ENCODE assay signal across 8 cellular contexts in genomic region chr12:115451785-115452736, GRCh38.
A peak's percentile ranks its signal among the peaks of the same experiment; 100 is the strongest.
DNase-seq lines count a peak whose midpoint lies in the region; ATAC-seq and TF ChIP-seq lines count a peak whose summit lies in the region.

No MANE protein-coding gene starts in this region.

- H3K27me3 Mint-ChIP-seq in activated naive CD8-positive, alpha-beta T cell treated with anti-CD3 and anti-CD28 coated beads, Interleukin-2, amount 50 U/mL, for 24 hours = peaks cover 23% of the 10 kb centered on the region

- H3K9me3 ChIP-seq in iPS-18a (ENCODE audit: control insufficient read depth, low read depth, low read length) = no peaks in the 10 kb centered on the region

- H3K4me3 ChIP-seq in KMS-11 (IDR thresholded peaks at IDR 0.05; ENCODE audit: insufficient read depth, low read depth, low read length) (no peak overlapping the region), iPS-18a (ENCODE audit: low read length) (peak overlapping the region; percentile 78)

- TF ChIP-seq CTCF in KMS-11 (conservative IDR thresholded peaks at IDR 0.05; ENCODE audit: low read depth, low read length) = no peak

- no peaks in the 10 kb centered on the region for H3K9me3 Mint-ChIP-seq in activated naive CD8-positive, alpha-beta T cell treated with anti-CD3 and anti-CD28 coated beads, Interleukin-2, amount 50 U/mL, for 24 hours
- peaks cover 8% of the 10 kb centered on the region for H3K9me3 Mint-ChIP-seq in stimulated activated effector memory CD8-positive, alpha-beta T cell treated with anti-CD3 and anti-CD28 coated beads, Interleukin-12 subunit alpha, Interleukin-12 subunit beta, amount 100 ng/mL, for 72 hours

- H3K9ac ChIP-seq in KMS-11 (no peak overlapping the region), iPS-18a (ENCODE audit: low read length) (no peak overlapping the region)

- no peaks in the 10 kb centered on the region for H4K20me1 ChIP-seq in KMS-11 (ENCODE audit: insufficient read depth)

- H3K4me3 Mint-ChIP-seq in activated naive CD8-positive, alpha-beta T cell treated with anti-CD3 and anti-CD28 coated beads, Interleukin-2, amount 50 U/mL, for 24 hours = no peak overlapping the region
- no peak overlapping the region for H3K4me3 Mint-ChIP-seq in stimulated activated effector memory CD8-positive, alpha-beta T cell treated with anti-CD3 and anti-CD28 coated beads, Interleukin-12 subunit alpha, Interleukin-12 subunit beta, amount 100 ng/mL, for 72 hours

- no peaks in the 10 kb centered on the region for H3K36me3 ChIP-seq in KMS-11 (ENCODE audit: insufficient read depth)
- no peaks in the 10 kb centered on the region for H3K36me3 ChIP-seq in iPS-18a (ENCODE audit: control insufficient read depth, low read depth, low read length)

- H3K27ac ChIP-seq in KMS-11 (no peak overlapping the region), iPS-18a (ENCODE audit: low read length) (no peak overlapping the region)

- ATAC-seq in activated naive CD8-positive, alpha-beta T cell treated with anti-CD3 and anti-CD28 coated beads, Interleukin-2, amount 50 U/mL, for 24 hours = peak; percentile 20
- ATAC-seq in stimulated activated effector memory CD8-positive, alpha-beta T cell treated with anti-CD3 and anti-CD28 coated beads, Interleukin-12 subunit alpha, Interleukin-12 subunit beta, amount 100 ng/mL, for 72 hours = peak; percentile 34
- ATAC-seq in GM21367 (IDR thresholded peaks at IDR 0.05; ENCODE audit: unreplicated experiment) = no peak

- DNase-seq in GM03348 (ENCODE audit: low spot score) = peak; percentile 72
- DNase-seq in activated naive CD8-positive, alpha-beta T cell treated with anti-CD3 and anti-CD28 coated beads, Interleukin-2, amount 50 U/mL, for 24 hours = peak; percentile 2
- no peak for DNase-seq in stimulated activated effector memory CD8-positive, alpha-beta T cell treated with anti-CD3 and anti-CD28 coated beads, Interleukin-12 subunit alpha, Interleukin-12 subunit beta, amount 100 ng/mL, for 72 hours (ENCODE audit: low spot score in 2 of 2)
- no peak for DNase-seq in activated CD8-positive, alpha-beta memory T cell treated with anti-CD3 and anti-CD28 coated beads, Interleukin-2, amount 50 U/mL, for 48 hours
- DNase-seq in stimulated activated CD8-positive, alpha-beta memory T cell treated with anti-CD3 and anti-CD28 coated beads, Interleukin-4, amount 100 ng/mL, for 48 hours = no peak

- no peaks in the 10 kb centered on the region for H3K79me2 ChIP-seq in KMS-11 (ENCODE audit: insufficient read depth, low read depth)

- H3K27ac Mint-ChIP-seq in activated naive CD8-positive, alpha-beta T cell treated with anti-CD3 and anti-CD28 coated beads, Interleukin-2, amount 50 U/mL, for 24 hours = no peak overlapping the region
- no peak overlapping the region for H3K27ac Mint-ChIP-seq in stimulated activated effector memory CD8-positive, alpha-beta T cell treated with anti-CD3 and anti-CD28 coated beads, Interleukin-12 subunit alpha, Interleukin-12 subunit beta, amount 100 ng/mL, for 72 hours

- peaks cover 5% of the 10 kb centered on the region for H3K4me1 Mint-ChIP-seq in activated naive CD8-positive, alpha-beta T cell treated with anti-CD3 and anti-CD28 coated beads, Interleukin-2, amount 50 U/mL, for 24 hours
- peaks cover 9% of the 10 kb centered on the region for H3K4me1 Mint-ChIP-seq in stimulated activated effector memory CD8-positive, alpha-beta T cell treated with anti-CD3 and anti-CD28 coated beads, Interleukin-12 subunit alpha, Interleukin-12 subunit beta, amount 100 ng/mL, for 72 hours

- H3K36me3 Mint-ChIP-seq in activated naive CD8-positive, alpha-beta T cell treated with anti-CD3 and anti-CD28 coated beads, Interleukin-2, amount 50 U/mL, for 24 hours (ENCODE audit: low read depth) = no peaks in the 10 kb centered on the region
- no peaks in the 10 kb centered on the region for H3K36me3 Mint-ChIP-seq in stimulated activated effector memory CD8-positive, alpha-beta T cell treated with anti-CD3 and anti-CD28 coated beads, Interleukin-12 subunit alpha, Interleukin-12 subunit beta, amount 100 ng/mL, for 72 hours

- H3K4me1 ChIP-seq in KMS-11 (ENCODE audit: low read depth, poor library complexity, severe bottlenecking) = no peaks in the 10 kb centered on the region
- H3K4me1 ChIP-seq in iPS-18a (ENCODE audit: control insufficient read depth, low read depth, low read length) = peaks cover 37% of the 10 kb centered on the region

- H3K27me3 ChIP-seq in KMS-11 (ENCODE audit: insufficient read depth, low read depth) (no peaks in the 10 kb centered on the region), iPS-18a (ENCODE audit: control insufficient read depth, insufficient read depth, low read length) (peaks cover 41% of the 10 kb centered on the region)

- peak overlapping the region; percentile 52; the same call in 1 of the 2 replicates for H2AFZ ChIP-seq in KMS-11 (ENCODE audit: low read depth)

- no peak overlapping the region for H3K4me2 ChIP-seq in KMS-11

Comparison
In these comparisons a context has a peak if more than half of its experiments do, and no peak if none do; other contexts are left out.
1. DNase-seq: peak in GM03348 (single experiment) and activated naive CD8-positive, alpha-beta T cell treated with anti-CD3 and anti-CD28 coated beads, Interleukin-2, amount 50 U/mL, for 24 hours (single experiment); none in stimulated activated effector memory CD8-positive, alpha-beta T cell treated with anti-CD3 and anti-CD28 coated beads, Interleukin-12 subunit alpha, Interleukin-12 subunit beta, amount 100 ng/mL, for 72 hours (0 of 2), activated CD8-positive, alpha-beta memory T cell treated with anti-CD3 and anti-CD28 coated beads, Interleukin-2, amount 50 U/mL, for 48 hours (single experiment) and stimulated activated CD8-positive, alpha-beta memory T cell treated with anti-CD3 and anti-CD28 coated beads, Interleukin-4, amount 100 ng/mL, for 48 hours (single experiment).